Comparison of ENCODE assay signal across 7 cellular contexts in the genomic region with DNA sequence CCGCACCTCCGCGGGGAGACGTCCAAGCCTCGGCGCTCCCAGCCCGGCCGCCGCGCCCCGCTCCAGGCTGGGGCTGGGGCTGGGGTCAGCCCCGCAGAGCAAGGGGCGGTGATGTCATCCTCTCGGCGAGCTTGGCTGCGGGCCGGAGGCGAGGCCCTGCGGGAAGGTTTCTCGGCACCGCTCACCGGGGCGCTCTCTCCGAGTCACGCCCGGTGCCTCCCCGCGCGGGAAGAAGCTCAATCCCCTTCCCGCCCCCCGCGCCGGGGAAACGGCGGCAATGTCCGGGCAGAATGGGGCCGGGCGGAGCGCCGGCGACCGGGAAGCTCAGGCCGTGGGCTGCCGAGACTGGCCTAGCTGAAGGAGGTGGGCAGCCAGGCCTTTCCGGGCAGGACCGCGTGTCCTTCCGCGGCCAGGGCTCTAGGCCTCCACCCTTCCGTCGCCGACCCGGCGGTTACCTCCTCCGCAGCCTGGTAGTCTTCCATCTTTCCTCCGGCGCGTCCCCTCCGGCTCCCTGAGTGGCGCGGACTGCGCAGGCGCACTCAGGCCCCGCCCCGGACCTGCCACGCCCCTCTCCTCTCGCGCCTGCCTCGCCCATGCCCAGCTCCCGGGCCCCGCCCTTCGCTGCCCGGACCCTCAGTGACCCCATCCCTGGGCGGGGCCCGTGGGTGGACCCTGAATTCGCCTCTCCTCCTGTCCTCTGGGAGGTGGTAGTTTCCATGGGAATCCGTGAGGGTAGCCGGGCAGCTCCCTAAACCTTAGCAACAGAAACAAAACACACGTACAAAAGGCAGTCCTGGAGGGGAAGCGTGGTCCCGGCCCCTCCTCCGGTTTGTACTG. TPM values are rescaled to one million over a fixed set of nuclear protein-coding genes. Genes with fewer than 3 reads are reported as not detected.
DNase-seq lines count a peak whose midpoint lies in the region; ATAC-seq and TF ChIP-seq lines count a peak whose summit lies in the region.

Gene DYNLT1 (minus strand): TSS at position 517 of the 837 bp plus-strand sequence. CDS start 35 bp downstream, at position 482.

- peaks cover 9% of the 10 kb centered on the region for H4K20me1 ChIP-seq in hepatocyte (ENCODE audit: insufficient read depth, poor library complexity, severe bottlenecking)

- WGBS in hepatocyte (ENCODE audit: low lambda C conversion rate, missing lambda C conversion rate), result 3% methylated on average over 16 of the region's 82 CpGs

- no peaks in the 10 kb centered on the region for H3K9me3 ChIP-seq in hepatocyte (ENCODE audit: low read depth)

- H3K9me2 ChIP-seq in hepatocyte (replicated peaks; ENCODE audit: insufficient read depth), result no peaks in the 10 kb centered on the region

- no peak for TF ChIP-seq CTCF in hepatocyte (IDR thresholded peaks at IDR 0.05; ENCODE audit: poor library complexity)

- peak within 1 kb of the TSS; percentile 89 for H3K4me2 ChIP-seq in hepatocyte

- H3K4me3 ChIP-seq in hepatocyte, result peak within 1 kb of the TSS; percentile 87

- no peaks in the 10 kb centered on the region for H3K36me3 ChIP-seq in hepatocyte (replicated peaks; ENCODE audit: insufficient read depth, low read depth)

- H3K4me1 ChIP-seq in hepatocyte (ENCODE audit: insufficient read depth), result peaks cover 40% of the 10 kb centered on the region

- H3K79me2 ChIP-seq in hepatocyte, result peaks cover 45% of the 10 kb centered on the region

- H3K27ac ChIP-seq in hepatocyte, result peak within 1 kb of the TSS; percentile 98

- H2AFZ ChIP-seq in hepatocyte, result peak within 1 kb of the TSS; percentile 57

- peak; percentile 71 for DNase-seq in NCI-H1694 treated with DMSO at 0.1 percent for 48 hours (lab: John Stamatoyannopoulos, UW)
- peak; percentile 76 for DNase-seq in T-helper 9 cell
- DNase-seq in astrocyte of the hippocampus (ENCODE audit: low read depth, low spot score), result peak; percentile 98
- peak; percentile 97 for DNase-seq in hepatocyte (ENCODE audit: low spot score)
- peak; percentile 98 for DNase-seq in retina

- H3K27me3 ChIP-seq in hepatocyte, result no peaks in the 10 kb centered on the region

- peak; percentile 29 for ATAC-seq in GM18499 (IDR thresholded peaks at IDR 0.05; ENCODE audit: insufficient read depth, unreplicated experiment)
- peak; percentile 50 for ATAC-seq in HG02870 (IDR thresholded peaks at IDR 0.05; ENCODE audit: unreplicated experiment)

RNA-seq across cellular contexts. Expression of gene DYNLT1, which starts in this region (rescaled TPM):
- total RNA-seq in hepatocyte, result 81.4 and 82.6 TPM in 2 replicates
- 180 and 219 TPM in 2 replicates for polyA plus RNA-seq in hepatocyte

Comparison
In these comparisons a context has a peak if more than half of its experiments do, and no peak if none do; other contexts are left out.
1. Peak in every context shown above with its lines: DNase-seq, ATAC-seq, H3K4me3 ChIP-seq and H3K27ac ChIP-seq.